ENCODE assay signal across 1 cellular context in genomic region chr12:120086801-120087621, GRCh38.
A peak's percentile ranks its signal among the peaks of the same experiment; 100 is the strongest.
TF ChIP-seq lines count a peak whose summit lies in the region.

No MANE protein-coding gene starts in this region.

TF ChIP-seq in HepG2, 621 proteins besides CTCF, POLR2A, EP300 and RAD21 (continued from another document and continues in another):
- TF ChIP-seq, protein P1, sequence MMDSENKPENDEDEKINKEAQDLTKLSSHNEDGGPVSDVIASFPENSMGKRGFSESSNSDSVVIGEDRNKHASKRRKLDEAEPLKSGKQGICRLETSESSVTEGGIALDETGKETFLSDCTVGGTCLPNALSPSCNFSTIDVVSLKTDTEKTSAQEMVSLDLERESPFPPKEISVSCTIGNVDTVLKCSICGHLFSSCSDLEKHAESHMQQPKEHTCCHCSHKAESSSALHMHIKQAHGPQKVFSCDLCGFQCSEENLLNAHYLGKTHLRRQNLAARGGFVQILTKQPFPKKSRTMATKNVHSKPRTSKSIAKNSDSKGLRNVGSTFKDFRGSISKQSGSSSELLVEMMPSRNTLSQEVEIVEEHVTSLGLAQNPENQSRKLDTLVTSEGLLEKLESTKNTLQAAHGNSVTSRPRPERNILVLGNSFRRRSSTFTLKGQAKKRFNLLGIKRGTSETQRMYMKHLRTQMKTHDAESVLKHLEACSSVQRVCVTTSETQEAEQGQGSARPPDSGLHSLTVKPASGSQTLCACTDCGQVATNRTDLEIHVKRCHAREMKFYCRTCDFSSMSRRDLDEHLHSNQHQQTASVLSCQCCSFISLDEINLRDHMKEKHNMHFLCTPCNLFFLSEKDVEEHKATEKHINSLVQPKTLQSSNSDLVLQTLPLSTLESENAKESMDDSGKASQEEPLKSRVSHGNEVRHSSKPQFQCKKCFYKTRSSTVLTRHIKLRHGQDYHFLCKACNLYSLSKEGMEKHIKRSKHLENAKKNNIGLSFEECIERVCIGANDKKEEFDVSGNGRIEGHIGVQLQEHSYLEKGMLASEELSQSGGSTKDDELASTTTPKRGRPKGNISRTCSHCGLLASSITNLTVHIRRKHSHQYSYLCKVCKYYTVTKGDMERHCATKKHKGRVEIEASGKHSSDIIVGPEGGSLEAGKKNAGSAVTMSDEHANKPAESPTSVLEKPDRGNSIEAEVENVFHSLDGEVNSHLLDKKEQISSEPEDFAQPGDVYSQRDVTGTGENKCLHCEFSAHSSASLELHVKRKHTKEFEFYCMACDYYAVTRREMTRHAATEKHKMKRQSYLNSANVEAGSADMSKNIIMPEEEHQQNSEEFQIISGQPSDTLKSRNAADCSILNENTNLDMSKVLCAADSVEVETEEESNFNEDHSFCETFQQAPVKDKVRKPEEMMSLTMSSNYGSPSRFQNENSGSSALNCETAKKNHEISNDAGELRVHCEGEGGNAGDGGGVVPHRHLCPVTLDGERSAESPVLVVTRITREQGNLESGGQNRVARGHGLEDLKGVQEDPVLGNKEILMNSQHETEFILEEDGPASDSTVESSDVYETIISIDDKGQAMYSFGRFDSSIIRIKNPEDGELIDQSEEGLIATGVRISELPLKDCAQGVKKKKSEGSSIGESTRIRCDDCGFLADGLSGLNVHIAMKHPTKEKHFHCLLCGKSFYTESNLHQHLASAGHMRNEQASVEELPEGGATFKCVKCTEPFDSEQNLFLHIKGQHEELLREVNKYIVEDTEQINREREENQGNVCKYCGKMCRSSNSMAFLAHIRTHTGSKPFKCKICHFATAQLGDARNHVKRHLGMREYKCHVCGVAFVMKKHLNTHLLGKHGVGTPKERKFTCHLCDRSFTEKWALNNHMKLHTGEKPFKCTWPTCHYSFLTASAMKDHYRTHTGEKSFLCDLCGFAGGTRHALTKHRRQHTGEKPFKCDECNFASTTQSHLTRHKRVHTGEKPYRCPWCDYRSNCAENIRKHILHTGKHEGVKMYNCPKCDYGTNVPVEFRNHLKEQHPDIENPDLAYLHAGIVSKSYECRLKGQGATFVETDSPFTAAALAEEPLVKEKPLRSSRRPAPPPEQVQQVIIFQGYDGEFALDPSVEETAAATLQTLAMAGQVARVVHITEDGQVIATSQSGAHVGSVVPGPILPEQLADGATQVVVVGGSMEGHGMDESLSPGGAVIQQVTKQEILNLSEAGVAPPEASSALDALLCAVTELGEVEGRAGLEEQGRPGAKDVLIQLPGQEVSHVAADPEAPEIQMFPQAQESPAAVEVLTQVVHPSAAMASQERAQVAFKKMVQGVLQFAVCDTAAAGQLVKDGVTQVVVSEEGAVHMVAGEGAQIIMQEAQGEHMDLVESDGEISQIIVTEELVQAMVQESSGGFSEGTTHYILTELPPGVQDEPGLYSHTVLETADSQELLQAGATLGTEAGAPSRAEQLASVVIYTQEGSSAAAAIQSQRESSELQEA (CRISPR knock-in tag; IDR thresholded peaks at IDR 0.05; ENCODE audit: not compliant biosample characterization) = peak; percentile 69
- TF ChIP-seq NFATC3 (CRISPR knock-in tag; IDR thresholded peaks at IDR 0.05) (0 out of 2 replicates have a peak, but pooled peaks have one; percentile 80), ZNF644 (CRISPR knock-in tag; IDR thresholded peaks at IDR 0.05; ENCODE audit: low read depth) (no peak), TEAD3 (CRISPR knock-in tag; optimal IDR thresholded peaks at IDR 0.05; ENCODE audit: borderline replicate concordance) (peak; percentile 100), ZBED4 (CRISPR knock-in tag; IDR thresholded peaks at IDR 0.05; ENCODE audit: borderline replicate concordance) (0 out of 2 replicates have a peak, but pooled peaks have one; percentile 16), AKNA (CRISPR knock-in tag; IDR thresholded peaks at IDR 0.05; ENCODE audit: borderline replicate concordance) (no peak), SNRNP70 (IDR thresholded peaks at IDR 0.05; ENCODE audit: low read depth, low read length) (no peak), ZNF619 (CRISPR knock-in tag; IDR thresholded peaks at IDR 0.05) (0 out of 2 replicates have a peak, but pooled peaks have one; percentile 44), ZNF775 (CRISPR knock-in tag; IDR thresholded peaks at IDR 0.05; ENCODE audit: borderline replicate concordance) (no peak), ZNF530 (CRISPR knock-in tag; IDR thresholded peaks at IDR 0.05; ENCODE audit: low read depth) (no peak), ZNF251 (CRISPR knock-in tag; IDR thresholded peaks at IDR 0.05) (no peak), GPN1 (CRISPR knock-in tag; IDR thresholded peaks at IDR 0.05; ENCODE audit: borderline replicate concordance) (no peak), GFI1 (CRISPR knock-in tag; IDR thresholded peaks at IDR 0.05; ENCODE audit: borderline replicate concordance) (peak; percentile 86), MAFG (CRISPR knock-in tag; IDR thresholded peaks at IDR 0.05) (peak; percentile 99), MYPOP (CRISPR knock-in tag; IDR thresholded peaks at IDR 0.05) (peak; percentile 77), MTF2 (CRISPR knock-in tag; IDR thresholded peaks at IDR 0.05; ENCODE audit: borderline replicate concordance) (no peak), GABPB1 (CRISPR knock-in tag; IDR thresholded peaks at IDR 0.05) (peak; percentile 89), SP5 (CRISPR knock-in tag; IDR thresholded peaks at IDR 0.05; ENCODE audit: borderline replicate concordance, low read depth) (peak; percentile 81; the same call in 1 of the 2 replicates), PPARG (CRISPR knock-in tag; conservative IDR thresholded peaks at IDR 0.05) (peak; percentile 74), SMARCE1 (IDR thresholded peaks at IDR 0.05; ENCODE audit: borderline replicate concordance) (no peak), TFE3 (CRISPR knock-in tag; IDR thresholded peaks at IDR 0.05) (peak; percentile 84), TOPORS (CRISPR knock-in tag; IDR thresholded peaks at IDR 0.05) (no peak), ZNF205 (CRISPR knock-in tag; IDR thresholded peaks at IDR 0.05) (peak; percentile 67), YEATS4 (CRISPR knock-in tag; IDR thresholded peaks at IDR 0.05; ENCODE audit: borderline replicate concordance) (peak; percentile 67; the same call in 1 of the 2 replicates), NR2F6 (IDR thresholded peaks at IDR 0.05) (peak; percentile 32; the same call in 1 of the 2 replicates), NR2F6 (CRISPR knock-in tag; IDR thresholded peaks at IDR 0.05) (peak; percentile 50; the same call in 1 of the 2 replicates), ZBTB8A (CRISPR knock-in tag; IDR thresholded peaks at IDR 0.05; ENCODE audit: borderline replicate concordance, low read depth) (no peak), ZNF768 (CRISPR knock-in tag; IDR thresholded peaks at IDR 0.05) (peak; percentile 68; the same call in 1 of the 2 replicates), ELF1 (CRISPR knock-in tag; IDR thresholded peaks at IDR 0.05) (peak; percentile 87), ARNT2 (CRISPR knock-in tag; IDR thresholded peaks at IDR 0.05; ENCODE audit: low read depth) (peak; percentile 71; the same call in 1 of the 2 replicates), PHB2 (IDR thresholded peaks at IDR 0.05; ENCODE audit: partially characterized antibody) (no peak), AGO2 (optimal IDR thresholded peaks at IDR 0.05; ENCODE audit: low read depth, low read length) (no peak)
- TF ChIP-seq, protein P2, sequence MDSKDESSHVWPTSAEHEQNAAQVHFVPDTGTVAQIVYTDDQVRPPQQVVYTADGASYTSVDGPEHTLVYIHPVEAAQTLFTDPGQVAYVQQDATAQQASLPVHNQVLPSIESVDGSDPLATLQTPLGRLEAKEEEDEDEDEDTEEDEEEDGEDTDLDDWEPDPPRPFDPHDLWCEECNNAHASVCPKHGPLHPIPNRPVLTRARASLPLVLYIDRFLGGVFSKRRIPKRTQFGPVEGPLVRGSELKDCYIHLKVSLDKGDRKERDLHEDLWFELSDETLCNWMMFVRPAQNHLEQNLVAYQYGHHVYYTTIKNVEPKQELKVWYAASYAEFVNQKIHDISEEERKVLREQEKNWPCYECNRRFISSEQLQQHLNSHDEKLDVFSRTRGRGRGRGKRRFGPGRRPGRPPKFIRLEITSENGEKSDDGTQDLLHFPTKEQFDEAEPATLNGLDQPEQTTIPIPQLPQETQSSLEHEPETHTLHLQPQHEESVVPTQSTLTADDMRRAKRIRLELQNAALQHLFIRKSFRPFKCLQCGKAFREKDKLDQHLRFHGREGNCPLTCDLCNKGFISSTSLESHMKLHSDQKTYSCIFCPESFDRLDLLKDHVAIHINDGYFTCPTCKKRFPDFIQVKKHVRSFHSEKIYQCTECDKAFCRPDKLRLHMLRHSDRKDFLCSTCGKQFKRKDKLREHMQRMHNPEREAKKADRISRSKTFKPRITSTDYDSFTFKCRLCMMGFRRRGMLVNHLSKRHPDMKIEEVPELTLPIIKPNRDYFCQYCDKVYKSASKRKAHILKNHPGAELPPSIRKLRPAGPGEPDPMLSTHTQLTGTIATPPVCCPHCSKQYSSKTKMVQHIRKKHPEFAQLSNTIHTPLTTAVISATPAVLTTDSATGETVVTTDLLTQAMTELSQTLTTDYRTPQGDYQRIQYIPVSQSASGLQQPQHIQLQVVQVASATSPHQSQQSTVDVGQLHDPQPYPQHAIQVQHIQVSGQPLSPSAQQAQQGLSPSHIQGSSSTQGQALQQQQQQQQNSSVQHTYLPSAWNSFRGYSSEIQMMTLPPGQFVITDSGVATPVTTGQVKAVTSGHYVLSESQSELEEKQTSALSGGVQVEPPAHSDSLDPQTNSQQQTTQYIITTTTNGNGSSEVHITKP (CRISPR knock-in tag; IDR thresholded peaks at IDR 0.05; ENCODE audit: low read depth) = peak; percentile 62; the same call in 1 of the 2 replicates
